Comparison of ENCODE assay signal across 8 cellular contexts in genomic region chr22:37196539-37197450, GRCh38. TPM values are rescaled to one million over a fixed set of nuclear protein-coding genes. Genes with fewer than 3 reads are reported as not detected.
DNase-seq lines count a peak whose midpoint lies in the region; ATAC-seq, FAIRE-seq and TF ChIP-seq lines count a peak whose summit lies in the region.

No MANE protein-coding gene starts in this region.

- H3K27ac ChIP-seq in K562 (ENCODE audit: extremely low read depth, low read depth, low read length) (no peak overlapping the region), kidney (ENCODE audit: low read depth in 2 of 2, low read length in 2 of 2) (peak overlapping the region; percentile 94 to 95), suprapubic skin (peak overlapping the region; percentile 89)

- H3K9me1 ChIP-seq in K562 (ENCODE audit: control insufficient read depth, insufficient read depth, low read length) = no peaks in the 10 kb centered on the region

- H3K9me3 ChIP-seq in K562 (replicated peaks; ENCODE audit: control insufficient read depth, insufficient read depth, low read depth, low read length) = peaks cover 3% of the 10 kb centered on the region; the same call in 1 of the 2 replicates
- H3K9me3 ChIP-seq in kidney (ENCODE audit: control insufficient read depth in 1 of 2, low read length in 2 of 2) = no peaks in the 10 kb centered on the region
- no peaks in the 10 kb centered on the region for H3K9me3 ChIP-seq in suprapubic skin

- no peak for TF ChIP-seq RAD21 in K562 (CRISPR knock-in tag; conservative IDR thresholded peaks at IDR 0.05 in 1 of 2, IDR thresholded peaks at IDR 0.05 in 1 of 2)

- 53% methylated on average over 6 of the region's 14 CpGs for WGBS in K562 (ENCODE audit: insufficient coverage, low coverage, missing lambda C conversion rate)
- 55% methylated on average over 13 of the region's 14 CpGs for WGBS in suprapubic skin

- H3K4me1 ChIP-seq in K562 (replicated peaks in 1 of 2; ENCODE audit: control insufficient read depth in 2 of 2, insufficient read depth in 2 of 2, low read length in 2 of 2) = peaks cover 23 to 40% of the 10 kb centered on the region in 2 experiments
- peaks cover 34% of the 10 kb centered on the region in 2 donors for H3K4me1 ChIP-seq in kidney (ENCODE audit: control insufficient read depth in 1 of 2, insufficient read depth in 1 of 2, low read depth in 1 of 2, low read length in 2 of 2)
- peaks cover 41% of the 10 kb centered on the region for H3K4me1 ChIP-seq in suprapubic skin

- no peak overlapping the region for H3K4me2 ChIP-seq in K562 (ENCODE audit: insufficient read depth, low read length)

- POLR2A ChIA-PET in activated CD4-positive, alpha-beta memory T cell treated with anti-CD3 and anti-CD28 coated beads for 36 hours (lab: Charles Lee) = interaction anchor here (0.9 to 3.9 kb wide), 5 partner anchors 22 to 48 kb away, joined by 3 to 25 read pairs (median 6); partner anchors contain the start of gene IL2RB
- POLR2A ChIA-PET in activated CD4-positive, alpha-beta memory T cell treated with anti-CD3 and anti-CD28 coated beads, Interleukin-2, amount 10 ng/mL, durations not matched to agents 7 days and 5 days (lab: Charles Lee) = interaction anchor here (0.7 to 5.2 kb wide), 12 partner anchors 10 to 145 kb away, joined by 3 to 61 read pairs (median 12); partner anchors contain the start of genes IL2RB, KCTD17 and RAC2
- POLR2A ChIA-PET in K562 (lab: Yijun Ruan, JAX) = interaction anchor here (0.6 to 1.3 kb wide), 5 partner anchors 9 to 167 kb away, joined by 3 to 6 read pairs (median 3); partner anchors contain the start of gene C1QTNF6

- H2AFZ ChIP-seq in K562 (ENCODE audit: low read depth, low read length) = no peak overlapping the region

- no peaks in the 10 kb centered on the region for H3K36me3 ChIP-seq in K562 (ENCODE audit: control insufficient read depth, insufficient read depth, low read length)
- no peaks in the 10 kb centered on the region for H3K36me3 ChIP-seq in kidney (ENCODE audit: control insufficient read depth in 1 of 2, insufficient read depth in 2 of 2, low read length in 2 of 2)
- no peaks in the 10 kb centered on the region for H3K36me3 ChIP-seq in suprapubic skin

- H3K79me2 ChIP-seq in K562 (ENCODE audit: control insufficient read depth, insufficient read depth, low read length) = peaks cover 2% of the 10 kb centered on the region; the same call in 1 of the 3 replicates

- no peaks in the 10 kb centered on the region for H3K27me3 Mint-ChIP-seq in activated CD4-positive, alpha-beta memory T cell treated with anti-CD3 and anti-CD28 coated beads for 36 hours
- no peaks in the 10 kb centered on the region for H3K27me3 Mint-ChIP-seq in activated CD4-positive, alpha-beta memory T cell treated with anti-CD3 and anti-CD28 coated beads, Interleukin-2, amount 10 ng/mL, durations not matched to agents 7 days and 5 days

- peak overlapping the region in 1 of 2 experiments; percentile 48; a peak in 1 of 4 replicates for H3K9ac ChIP-seq in K562 (ENCODE audit: insufficient read depth in 1 of 2, low read depth in 2 of 2, low read length in 2 of 2)
- H3K9ac ChIP-seq in kidney (ENCODE audit: low read length in 2 of 2) = peak overlapping the region in 1 of 2 donors; percentile 89

- FAIRE-seq in K562 (lab: Jason Lieb, UNC) = no peak
- FAIRE-seq in kidney (lab: Jason Lieb, UNC) = peak; percentile 17
- no peak for FAIRE-seq in GM19239 (lab: Jason Lieb, UNC)

- H3K27me3 ChIP-seq in K562 (ENCODE audit: control insufficient read depth in 2 of 2, insufficient read depth in 2 of 2, low read length in 2 of 2) (no peaks in the 10 kb centered on the region), suprapubic skin (no peaks in the 10 kb centered on the region)

- BruUV-seq in K562 (replicated peaks; lab: Mats Ljungman, UMichigan) = no TSS peak

- no peak for TF ChIP-seq EP300 in K562 (IDR thresholded peaks at IDR 0.05; ENCODE audit: low read length)
- TF ChIP-seq EP300 in suprapubic skin (IDR thresholded peaks at IDR 0.05) = no peak

- intact Hi-C loops in activated CD4-positive, alpha-beta memory T cell treated with anti-CD3 and anti-CD28 coated beads for 36 hours (cut with micrococcal nuclease) = loop anchor here (10.0 kb wide), 1 partner anchor 342 kb away; no protein-coding TSS in a partner anchor
- intact Hi-C loops in K562 (cut with micrococcal nuclease) (loop anchor here (10.0 kb wide), 1 partner anchor 412 kb away; no protein-coding TSS in a partner anchor), kidney (cut with DNase I) (no loop called here)

- no peaks in the 10 kb centered on the region for H4K20me1 ChIP-seq in K562 (replicated peaks; ENCODE audit: control insufficient read depth, insufficient read depth, low read length)

- CTCF ChIA-PET in activated CD4-positive, alpha-beta memory T cell treated with anti-CD3 and anti-CD28 coated beads for 36 hours (lab: Charles Lee) = interaction anchor here (0.6 to 5.6 kb wide), 27 partner anchors 10 to 340 kb away, joined by 3 to 79 read pairs (median 6); partner anchors contain the start of gene RAC2
- CTCF ChIA-PET in activated CD4-positive, alpha-beta memory T cell treated with anti-CD3 and anti-CD28 coated beads, Interleukin-2, amount 10 ng/mL, durations not matched to agents 7 days and 5 days (lab: Charles Lee) = interaction anchor here (0.9 to 4.1 kb wide), 17 partner anchors 22 to 341 kb away, joined by 3 to 60 read pairs (median 4); partner anchors contain the start of gene IL2RB
- CTCF ChIA-PET in K562 (lab: Yijun Ruan, JAX; ENCODE audit: low intra/inter-chr PET ratio) = interaction anchor here (0.7 to 5.1 kb wide), 2 partner anchors 30 to 119 kb away, joined by 3 to 27 read pairs; no protein-coding TSS in a partner anchor

- peaks cover 4% of the 10 kb centered on the region for H3K36me3 Mint-ChIP-seq in activated CD4-positive, alpha-beta memory T cell treated with anti-CD3 and anti-CD28 coated beads for 36 hours
- peaks cover 8% of the 10 kb centered on the region for H3K36me3 Mint-ChIP-seq in activated CD4-positive, alpha-beta memory T cell treated with anti-CD3 and anti-CD28 coated beads, Interleukin-2, amount 10 ng/mL, durations not matched to agents 7 days and 5 days (ENCODE audit: low read depth)

- no peak overlapping the region for H3K4me3 Mint-ChIP-seq in activated CD4-positive, alpha-beta memory T cell treated with anti-CD3 and anti-CD28 coated beads for 36 hours
- H3K4me3 Mint-ChIP-seq in activated CD4-positive, alpha-beta memory T cell treated with anti-CD3 and anti-CD28 coated beads, Interleukin-2, amount 10 ng/mL, durations not matched to agents 7 days and 5 days = no peak overlapping the region

- no peak for DNase-seq in activated CD4-positive, alpha-beta memory T cell treated with anti-CD3 and anti-CD28 coated beads for 36 hours
- no peak for DNase-seq in activated CD4-positive, alpha-beta memory T cell treated with anti-CD3 and anti-CD28 coated beads, Interleukin-2, amount 10 ng/mL, durations not matched to agents 7 days and 5 days
- DNase-seq in K562 (ENCODE audit: extremely low read depth in 1 of 4, low spot score in 3 of 4) (no peak), kidney (peak; percentile 96), suprapubic skin (ENCODE audit: low spot score in 2 of 2) (peak; percentile 88 to 89), GM19239 (ENCODE audit: insufficient read length, low spot score) (no peak)
- no peak for DNase-seq in stimulated activated CD4-positive, alpha-beta T cell treated with anti-CD3 and anti-CD28 coated beads, Interleukin-2, amount 100 ng/mL, for 24 hours

- ATAC-seq in K562 (no peak), GM21529 (IDR thresholded peaks at IDR 0.05; ENCODE audit: unreplicated experiment) (no peak)

- H3K9me3 Mint-ChIP-seq in activated CD4-positive, alpha-beta memory T cell treated with anti-CD3 and anti-CD28 coated beads for 36 hours = peaks cover 5% of the 10 kb centered on the region
- no peaks in the 10 kb centered on the region for H3K9me3 Mint-ChIP-seq in activated CD4-positive, alpha-beta memory T cell treated with anti-CD3 and anti-CD28 coated beads, Interleukin-2, amount 10 ng/mL, durations not matched to agents 7 days and 5 days

- in situ Hi-C loops in K562 (cut with MboI) = no loop called here

- peaks cover 58% of the 10 kb centered on the region for H3K4me1 Mint-ChIP-seq in activated CD4-positive, alpha-beta memory T cell treated with anti-CD3 and anti-CD28 coated beads for 36 hours (ENCODE audit: low read depth)
- peaks cover 53% of the 10 kb centered on the region for H3K4me1 Mint-ChIP-seq in activated CD4-positive, alpha-beta memory T cell treated with anti-CD3 and anti-CD28 coated beads, Interleukin-2, amount 10 ng/mL, durations not matched to agents 7 days and 5 days

- H3K4me3 ChIP-seq in K562 (no peak overlapping the region), kidney (ENCODE audit: low read length in 2 of 2) (no peak overlapping the region), suprapubic skin (no peak overlapping the region)

- peak overlapping the region; percentile 96 for H3K27ac Mint-ChIP-seq in activated CD4-positive, alpha-beta memory T cell treated with anti-CD3 and anti-CD28 coated beads for 36 hours
- H3K27ac Mint-ChIP-seq in activated CD4-positive, alpha-beta memory T cell treated with anti-CD3 and anti-CD28 coated beads, Interleukin-2, amount 10 ng/mL, durations not matched to agents 7 days and 5 days = no peak overlapping the region

- TF ChIP-seq POLR2A in K562 (conservative IDR thresholded peaks at IDR 0.05) = no peak
- no peak for TF ChIP-seq POLR2A in suprapubic skin (IDR thresholded peaks at IDR 0.05)

- TF ChIP-seq CTCF in K562 (IDR thresholded peaks at IDR 0.05 in 2 of 3, conservative IDR thresholded peaks at IDR 0.05 in 1 of 3; ENCODE audit: insufficient read depth in 2 of 3, low read depth in 1 of 3, low read length in 3 of 3) (peak in 1 of 3 experiments; percentile 26; a peak in 2 of 6 replicates), kidney (IDR thresholded peaks at IDR 0.05; ENCODE audit: borderline replicate concordance, extremely low read depth, insufficient read depth) (no peak), suprapubic skin (IDR thresholded peaks at IDR 0.05) (peak in 1 of 2 donors; percentile 12)

RNA-seq across cellular contexts. Expression of gene C1QTNF6, which starts 8.7 kb away (rescaled TPM):
- total RNA-seq in activated CD4-positive, alpha-beta memory T cell treated with anti-CD3 and anti-CD28 coated beads for 36 hours = 10 to 100 TPM; 11.1 to 13.0 TPM
- 10 to 100 TPM; 10.2 to 10.3 TPM for total RNA-seq in activated CD4-positive, alpha-beta memory T cell treated with anti-CD3 and anti-CD28 coated beads, Interleukin-2, amount 10 ng/mL, durations not matched to agents 7 days and 5 days
- total RNA-seq in K562 (2011; cell fraction: chromatin; rRNA removed; ENCODE audit: low replicate concordance) = 4.0 and 6.2 TPM in 2 replicates
- total RNA-seq in K562 (2011; cell fraction: nucleolus; rRNA removed) = 4.3 and 4.5 TPM in 2 replicates
- total RNA-seq in K562 (2011; cell fraction: nucleoplasm; rRNA removed) = 4.8 and 5.4 TPM in 2 replicates
- total RNA-seq in K562 (2014; rRNA removed) (0.18 and 0.41 TPM in 2 replicates), K562 (2014; rRNA removed; fragmentation: Illumina TruSeq; extraction: Trizol) (0.54 and 0.55 TPM in 2 replicates), K562 (2015; rRNA removed; fragmentation: Illumina TruSeq; extraction: Trizol) (0.40 and 0.53 TPM in 2 replicates), K562 (2021) (0.75 and 0.81 TPM in 2 replicates), kidney (8.0 TPM), suprapubic skin (1 to 10 TPM; 1.2 to 8.4 (median 2.7) TPM)
- polyA plus RNA-seq in K562 (2011; rRNA removed) (0.92 and 1.6 TPM in 2 replicates), K562 (2014; fragmentation: Illumina TruSeq; extraction: Trizol) (0.68 and 1.1 TPM in 2 replicates), K562 (2014; fragmentation: Nextera tagmentation; extraction: Ambion mirVana) (under 1 TPM; 0.20 to 0.21 TPM), K562 (2014; rRNA removed) (0.70 and 0.91 TPM in 2 replicates), kidney (ENCODE audit: insufficient read depth, low read depth, low replicate concordance) (3.2 TPM)
- polyA plus RNA-seq in K562 (2011; cell fraction: cytosol; rRNA removed) = 0.52 and 0.83 TPM in 2 replicates
- polyA plus RNA-seq in K562 (2011; cell fraction: nucleus; rRNA removed) = 7.9 and 8.6 TPM in 2 replicates
- 0.60 and 4.1 TPM in 2 replicates for polyA plus RNA-seq in K562 (2012)
- 1.9 and 2.3 TPM in 2 replicates for polyA minus RNA-seq in K562 (2011; rRNA and poly(A)+ RNA removed)
- polyA minus RNA-seq in K562 (2011; cell fraction: cytosol; rRNA and poly(A)+ RNA removed) = 0.67 and 1.4 TPM in 2 replicates
- polyA minus RNA-seq in K562 (2011; cell fraction: nucleus; rRNA and poly(A)+ RNA removed) = 6.1 and 9.6 TPM in 2 replicates

RNA-seq across cellular contexts. Expression of gene SSTR3, which starts 15.5 kb away (rescaled TPM):
- total RNA-seq in activated CD4-positive, alpha-beta memory T cell treated with anti-CD3 and anti-CD28 coated beads for 36 hours = 1 to 10 TPM; 8.5 to 9.3 TPM
- 1 to 10 TPM; 3.4 to 3.9 TPM for total RNA-seq in activated CD4-positive, alpha-beta memory T cell treated with anti-CD3 and anti-CD28 coated beads, Interleukin-2, amount 10 ng/mL, durations not matched to agents 7 days and 5 days
- total RNA-seq in K562 (2011; cell fraction: chromatin; rRNA removed; ENCODE audit: low replicate concordance) = 0.07 TPM in 1 of 2 replicates, not detected in the other
- total RNA-seq in K562 (2011; cell fraction: nucleolus; rRNA removed) = not detected in 2 replicates
- 0.07 TPM in 1 of 2 replicates, not detected in the other for total RNA-seq in K562 (2011; cell fraction: nucleoplasm; rRNA removed)
- total RNA-seq in K562 (2014; rRNA removed) (not detected in 2 replicates), K562 (2014; rRNA removed; fragmentation: Illumina TruSeq; extraction: Trizol) (not detected in 2 replicates), K562 (2015; rRNA removed; fragmentation: Illumina TruSeq; extraction: Trizol) (not detected in 2 replicates), K562 (2021) (not detected in 2 replicates), kidney (0.13 TPM), suprapubic skin (not detected)
- polyA plus RNA-seq in K562 (2011; rRNA removed) (0.03 TPM in 1 of 2 replicates, not detected in the other), K562 (2014; fragmentation: Illumina TruSeq; extraction: Trizol) (not detected in 2 replicates), K562 (2014; fragmentation: Nextera tagmentation; extraction: Ambion mirVana) (not detected), K562 (2014; rRNA removed) (not detected in 2 replicates), kidney (ENCODE audit: insufficient read depth, low read depth, low replicate concordance) (0.56 TPM)
- polyA plus RNA-seq in K562 (2011; cell fraction: cytosol; rRNA removed) = 0.01 and 0.03 TPM in 2 replicates
- polyA plus RNA-seq in K562 (2011; cell fraction: nucleus; rRNA removed) = 0.09 TPM in 1 of 2 replicates, not detected in the other
- polyA plus RNA-seq in K562 (2012) = 0.01 TPM in 1 of 2 replicates, not detected in the other
- not detected in 2 replicates for polyA minus RNA-seq in K562 (2011; rRNA and poly(A)+ RNA removed)
- polyA minus RNA-seq in K562 (2011; cell fraction: cytosol; rRNA and poly(A)+ RNA removed) = not detected in 2 replicates
- not detected in 2 replicates for polyA minus RNA-seq in K562 (2011; cell fraction: nucleus; rRNA and poly(A)+ RNA removed)

RNA-seq across cellular contexts. Expression of gene IL2RB, which starts 47.1 kb away (rescaled TPM):
- 100 to 1,000 TPM; 306 to 310 TPM for total RNA-seq in activated CD4-positive, alpha-beta memory T cell treated with anti-CD3 and anti-CD28 coated beads for 36 hours
- 100 to 1,000 TPM; 320 to 323 TPM for total RNA-seq in activated CD4-positive, alpha-beta memory T cell treated with anti-CD3 and anti-CD28 coated beads, Interleukin-2, amount 10 ng/mL, durations not matched to agents 7 days and 5 days
- 0.09 and 0.74 TPM in 2 replicates for total RNA-seq in K562 (2011; cell fraction: chromatin; rRNA removed; ENCODE audit: low replicate concordance)
- 0.33 and 0.39 TPM in 2 replicates for total RNA-seq in K562 (2011; cell fraction: nucleolus; rRNA removed)
- 0.29 and 1.6 TPM in 2 replicates for total RNA-seq in K562 (2011; cell fraction: nucleoplasm; rRNA removed)
- total RNA-seq in K562 (2014; rRNA removed) (0.45 TPM in 1 of 2 replicates, not detected in the other), K562 (2014; rRNA removed; fragmentation: Illumina TruSeq; extraction: Trizol) (0.10 and 0.11 TPM in 2 replicates), K562 (2015; rRNA removed; fragmentation: Illumina TruSeq; extraction: Trizol) (0.07 and 0.23 TPM in 2 replicates), K562 (2021) (0.75 and 0.78 TPM in 2 replicates), kidney (7.6 TPM), suprapubic skin (10 to 100 TPM in 3 of 4 donors, 1 to 10 TPM in 1; 8.9 to 29.7 (median 12.4) TPM)
- polyA plus RNA-seq in K562 (2011; rRNA removed) (0.22 and 0.24 TPM in 2 replicates), K562 (2014; fragmentation: Illumina TruSeq; extraction: Trizol) (0.54 and 0.66 TPM in 2 replicates), K562 (2014; fragmentation: Nextera tagmentation; extraction: Ambion mirVana) (under 1 TPM; 0.03 TPM), K562 (2014; rRNA removed) (0.28 and 0.54 TPM in 2 replicates), kidney (ENCODE audit: insufficient read depth, low read depth, low replicate concordance) (0.32 TPM)
- 0.07 and 0.19 TPM in 2 replicates for polyA plus RNA-seq in K562 (2011; cell fraction: cytosol; rRNA removed)
- polyA plus RNA-seq in K562 (2011; cell fraction: nucleus; rRNA removed) = 0.41 TPM in 1 of 2 replicates, not detected in the other
- 1.1 and 9.5 TPM in 2 replicates for polyA plus RNA-seq in K562 (2012)
- polyA minus RNA-seq in K562 (2011; rRNA and poly(A)+ RNA removed) = 0.03 and 0.04 TPM in 2 replicates
- not detected in 2 replicates for polyA minus RNA-seq in K562 (2011; cell fraction: cytosol; rRNA and poly(A)+ RNA removed)
- 0.13 TPM in 1 of 2 replicates, not detected in the other for polyA minus RNA-seq in K562 (2011; cell fraction: nucleus; rRNA and poly(A)+ RNA removed)

RNA-seq across cellular contexts. Expression of gene RAC2, which starts 47.3 kb away (rescaled TPM):
- total RNA-seq in activated CD4-positive, alpha-beta memory T cell treated with anti-CD3 and anti-CD28 coated beads for 36 hours = 100 to 1,000 TPM; 714 to 727 TPM
- 1,000 to 10,000 TPM in 1 of 2 experiments, 100 to 1,000 TPM in 1; 984 to 1,005 TPM for total RNA-seq in activated CD4-positive, alpha-beta memory T cell treated with anti-CD3 and anti-CD28 coated beads, Interleukin-2, amount 10 ng/mL, durations not matched to agents 7 days and 5 days
- 47.8 and 143 TPM in 2 replicates for total RNA-seq in K562 (2011; cell fraction: chromatin; rRNA removed; ENCODE audit: low replicate concordance)
- total RNA-seq in K562 (2011; cell fraction: nucleolus; rRNA removed) = 99.9 and 118 TPM in 2 replicates
- 74.1 and 109 TPM in 2 replicates for total RNA-seq in K562 (2011; cell fraction: nucleoplasm; rRNA removed)
- 40.4 and 59.3 TPM in 2 replicates for total RNA-seq in K562 (2014; rRNA removed)
- total RNA-seq in K562 (2014; rRNA removed; fragmentation: Illumina TruSeq; extraction: Trizol) = 18.6 and 22.7 TPM in 2 replicates
- total RNA-seq in K562 (2015; rRNA removed; fragmentation: Illumina TruSeq; extraction: Trizol) = 45.1 and 50.1 TPM in 2 replicates
- 82.8 and 95.3 TPM in 2 replicates for total RNA-seq in K562 (2021)
- 43.3 and 102 TPM in 2 replicates for polyA plus RNA-seq in K562 (2011; rRNA removed)
- 74.7 and 120 TPM in 2 replicates for polyA plus RNA-seq in K562 (2011; cell fraction: cytosol; rRNA removed)
- 95.0 and 171 TPM in 2 replicates for polyA plus RNA-seq in K562 (2011; cell fraction: nucleus; rRNA removed)
- 151 and 373 TPM in 2 replicates for polyA plus RNA-seq in K562 (2012)
- polyA plus RNA-seq in K562 (2014; fragmentation: Illumina TruSeq; extraction: Trizol) = 103 and 132 TPM in 2 replicates
- 10 to 100 TPM; 25.4 to 26.8 TPM for polyA plus RNA-seq in K562 (2014; fragmentation: Nextera tagmentation; extraction: Ambion mirVana)
- polyA plus RNA-seq in K562 (2014; rRNA removed) = 49.1 and 51.0 TPM in 2 replicates
- 25.1 and 30.5 TPM in 2 replicates for polyA minus RNA-seq in K562 (2011; rRNA and poly(A)+ RNA removed)
- polyA minus RNA-seq in K562 (2011; cell fraction: cytosol; rRNA and poly(A)+ RNA removed) = 62.2 and 68.9 TPM in 2 replicates
- 69.4 and 73.9 TPM in 2 replicates for polyA minus RNA-seq in K562 (2011; cell fraction: nucleus; rRNA and poly(A)+ RNA removed)
- 38.6 TPM for total RNA-seq in kidney
- polyA plus RNA-seq in kidney (ENCODE audit: insufficient read depth, low read depth, low replicate concordance) = 4.5 TPM
- total RNA-seq in suprapubic skin = 1 to 10 TPM; 1.9 to 3.9 (median 3.0) TPM

Comparison
In these comparisons a context has a peak if more than half of its experiments do, and no peak if none do; other contexts are left out.
1. DNase-seq: peak in kidney (single experiment) and suprapubic skin (2 of 2); none in activated CD4-positive, alpha-beta memory T cell treated with anti-CD3 and anti-CD28 coated beads for 36 hours (single experiment), activated CD4-positive, alpha-beta memory T cell treated with anti-CD3 and anti-CD28 coated beads, Interleukin-2, amount 10 ng/mL, durations not matched to agents 7 days and 5 days (single experiment), K562 (0 of 4), GM19239 (single experiment) and stimulated activated CD4-positive, alpha-beta T cell treated with anti-CD3 and anti-CD28 coated beads, Interleukin-2, amount 100 ng/mL, for 24 hours (0 of 2).
2. RNA of gene IL2RB, which starts 47.1 kb away (total RNA-seq): 320 to 323 TPM in activated CD4-positive, alpha-beta memory T cell treated with anti-CD3 and anti-CD28 coated beads, Interleukin-2, amount 10 ng/mL, durations not matched to agents 7 days and 5 days and 306 to 310 TPM in activated CD4-positive, alpha-beta memory T cell treated with anti-CD3 and anti-CD28 coated beads for 36 hours; 8.9 to 29.7 TPM in suprapubic skin, 7.6 TPM in kidney (single experiment) and 0.07 to 1.6 TPM in K562; every median in the first group is over 10 times any median in the second.